ENCODE assay signal across 1 cellular context in the genomic region with DNA sequence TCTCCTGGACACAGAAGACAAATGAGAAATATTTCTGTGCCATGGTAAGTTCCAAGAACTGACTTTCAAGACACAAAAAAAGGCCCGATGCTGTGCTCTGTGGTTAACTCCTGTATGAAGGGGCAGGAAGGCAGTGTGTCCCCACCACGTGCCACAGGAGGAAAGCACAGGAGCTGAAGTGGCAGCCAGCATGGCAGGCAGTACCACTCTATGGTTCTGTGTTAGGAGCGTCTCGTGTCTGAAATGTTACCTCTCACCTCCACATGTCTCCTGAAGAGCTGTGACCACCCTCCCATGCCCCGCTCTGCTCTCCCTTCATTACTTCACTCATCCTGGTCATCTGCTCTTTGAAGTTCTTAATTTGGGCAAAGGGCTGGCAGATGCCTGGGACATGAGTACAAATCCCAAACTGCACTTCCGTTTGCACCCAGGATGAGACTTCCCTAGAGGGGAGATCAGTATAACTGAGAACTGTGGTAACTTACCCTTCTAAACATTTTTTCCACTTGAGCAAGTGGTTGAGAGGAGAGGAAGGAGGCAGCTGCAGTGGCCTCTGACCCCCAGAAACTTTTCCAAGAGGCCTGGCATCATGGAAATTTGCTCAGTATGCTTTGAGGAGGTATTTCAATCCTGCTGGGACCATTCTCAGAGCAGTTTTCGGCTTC.
TF ChIP-seq lines count a peak whose summit lies in the region.

No MANE protein-coding gene starts in this region.

TF ChIP-seq in H1, 55 proteins besides CTCF, POLR2A, EP300 and RAD21:
- no peak for TF ChIP-seq GTF2F1 (IDR thresholded peaks at IDR 0.05; ENCODE audit: borderline replicate concordance, low read depth, low read length)
